In the genomic region with DNA sequence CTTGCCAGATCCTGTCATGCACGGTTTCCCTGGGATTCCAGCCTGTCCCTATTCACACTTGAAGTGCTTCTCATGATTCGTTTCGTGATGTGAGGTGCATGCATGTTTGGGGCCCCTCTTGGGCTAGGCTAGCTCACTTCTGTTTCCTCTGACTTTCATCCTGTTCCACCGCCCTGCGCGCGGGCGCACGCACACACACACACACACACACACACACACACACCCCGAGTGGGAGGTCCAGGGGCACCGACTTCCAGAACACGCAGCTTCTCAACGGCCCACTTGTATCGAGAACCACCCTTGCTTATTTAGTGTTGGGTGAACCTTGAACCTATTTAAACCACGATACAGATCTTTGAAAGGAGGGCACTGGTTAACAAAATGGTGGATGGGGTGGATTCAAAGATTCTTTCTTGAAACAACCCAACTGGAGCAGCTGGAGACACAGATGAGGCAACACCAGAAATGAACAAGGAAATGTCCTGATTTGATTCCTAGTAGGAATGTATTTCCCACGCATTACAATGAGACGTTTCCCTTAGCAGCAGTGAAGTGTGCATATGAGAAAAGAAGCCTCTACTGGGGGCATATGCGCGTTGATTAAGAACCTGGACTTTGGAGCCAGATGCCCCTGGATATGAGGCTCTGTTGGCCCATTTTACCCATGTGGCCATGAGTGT, we compare ENCODE assay signal across 8 cellular contexts. TPM values are rescaled to one million over a fixed set of nuclear protein-coding genes. Genes with fewer than 3 reads are reported as not detected.
DNase-seq lines count a peak whose midpoint lies in the region; ATAC-seq and TF ChIP-seq lines count a peak whose summit lies in the region.

No MANE protein-coding gene starts in this region.

- H3K27me3 Mint-ChIP-seq in activated CD4-positive, alpha-beta memory T cell treated with anti-CD3 and anti-CD28 coated beads for 36 hours = no peaks in the 10 kb centered on the region

- peaks cover 90% of the 10 kb centered on the region for H3K4me1 Mint-ChIP-seq in activated CD4-positive, alpha-beta memory T cell treated with anti-CD3 and anti-CD28 coated beads for 36 hours (ENCODE audit: low read depth)

- peak overlapping the region; percentile 93 for H3K27ac Mint-ChIP-seq in activated CD4-positive, alpha-beta memory T cell treated with anti-CD3 and anti-CD28 coated beads for 36 hours

- POLR2A ChIA-PET in activated CD4-positive, alpha-beta memory T cell treated with anti-CD3 and anti-CD28 coated beads for 36 hours (lab: Charles Lee) = interaction anchor here (1.4 to 4.2 kb wide), 4 partner anchors 12 to 190 kb away, joined by 4 to 31 read pairs (median 6); a partner anchor contains a TSS

- no peak for TF ChIP-seq CTCF in GM20000 (IDR thresholded peaks at IDR 0.05; ENCODE audit: extremely low read depth, missing control alignments)

- H3K4me3 Mint-ChIP-seq in activated CD4-positive, alpha-beta memory T cell treated with anti-CD3 and anti-CD28 coated beads for 36 hours = peak overlapping the region; percentile 80

- peaks cover 7% of the 10 kb centered on the region for H3K36me3 Mint-ChIP-seq in activated CD4-positive, alpha-beta memory T cell treated with anti-CD3 and anti-CD28 coated beads for 36 hours

- DNase-seq in GM20000 (ENCODE audit: low spot score) = peak; percentile 35
- DNase-seq in activated CD4-positive, alpha-beta memory T cell treated with anti-CD3 and anti-CD28 coated beads for 36 hours = peak; percentile 71
- no peak for DNase-seq in epithelial cell of prostate (ENCODE audit: low read depth, low spot score)
- DNase-seq in stimulated activated CD4-positive, alpha-beta T cell treated with anti-CD3 and anti-CD28 coated beads, Interleukin-4, amount 100 ng/mL, for 1 hour = peak; percentile 54
- no peak for DNase-seq in AG08395 (ENCODE audit: low spot score)
- no peak for DNase-seq in NCI-H526 (lab: John Stamatoyannopoulos, UW)

- no peaks in the 10 kb centered on the region for H3K9me3 Mint-ChIP-seq in activated CD4-positive, alpha-beta memory T cell treated with anti-CD3 and anti-CD28 coated beads for 36 hours

- H3K27ac ChIP-seq in epithelial cell of prostate = peak overlapping the region; percentile 100

- CTCF ChIA-PET in activated CD4-positive, alpha-beta memory T cell treated with anti-CD3 and anti-CD28 coated beads for 36 hours (lab: Charles Lee) = interaction anchor here (0.8 to 7.3 kb wide), 10 partner anchors 9 to 306 kb away, joined by 3 to 126 read pairs (median 8); a partner anchor contains a TSS

- ATAC-seq in GM18519 (IDR thresholded peaks at IDR 0.05; ENCODE audit: low FRiP score, unreplicated experiment) (no peak), GM21786 (IDR thresholded peaks at IDR 0.05; ENCODE audit: unreplicated experiment) (no peak)

- intact Hi-C loops in activated CD4-positive, alpha-beta memory T cell treated with anti-CD3 and anti-CD28 coated beads for 36 hours (cut with micrococcal nuclease) = loop anchor here (1.0 to 10.0 kb wide), 3 partner anchors 163 to 292 kb away; a partner anchor contains a TSS

RNA-seq across cellular contexts. Expression of a gene that starts 16.3 kb away (rescaled TPM):
- 10 to 100 TPM; 23.9 to 24.1 TPM for total RNA-seq in activated CD4-positive, alpha-beta memory T cell treated with anti-CD3 and anti-CD28 coated beads for 36 hours

Comparison
In these comparisons a context has a peak if more than half of its experiments do, and no peak if none do; other contexts are left out.
1. DNase-seq: peak in GM20000 (single experiment), activated CD4-positive, alpha-beta memory T cell treated with anti-CD3 and anti-CD28 coated beads for 36 hours (single experiment) and stimulated activated CD4-positive, alpha-beta T cell treated with anti-CD3 and anti-CD28 coated beads, Interleukin-4, amount 100 ng/mL, for 1 hour (single experiment); none in epithelial cell of prostate (single experiment), AG08395 (single experiment) and NCI-H526 (0 of 2).